ENCODE assay signal across 8 cellular contexts in genomic region chr14:35404496-35405303, GRCh38. TPM values are rescaled to one million over a fixed set of nuclear protein-coding genes. Genes with fewer than 3 reads are reported as not detected.
DNase-seq lines count a peak whose midpoint lies in the region; TF ChIP-seq lines count a peak whose summit lies in the region.

NFKBIA (minus strand) TSS chr14:35404749; CDS start chr14:35404644, 105 bp downstream.

- H3K27ac ChIP-seq in SJCRH30 (peak within 1 kb of the TSS; percentile 81; the same call in 1 of the 2 replicates), neutrophil (peak within 1 kb of the TSS; percentile 100)

- peak; percentile 76 for DNase-seq in GM04504 (ENCODE audit: low read depth)
- peak; percentile 90 for DNase-seq in HCEC 1CT
- DNase-seq in MG63 = peak; percentile 84
- DNase-seq in SJCRH30 = peak; percentile 84 to 88
- DNase-seq in activated gamma-delta T cell treated with anti-CD3 and anti-CD28 coated beads, Interleukin-2, amount 50 U/mL, for 16 hours (ENCODE audit: low read depth) = peak; percentile 94
- peak; percentile 75 for DNase-seq in foreskin melanocyte
- DNase-seq in superior temporal gyrus (ENCODE audit: extremely low spot score) = peak; percentile 92

- peak within 1 kb of the TSS; percentile 76 for H3K4me3 ChIP-seq in MG63
- H3K4me3 ChIP-seq in SJCRH30 = peak within 1 kb of the TSS; percentile 93
- peak within 1 kb of the TSS; percentile 96 to 100 for H3K4me3 ChIP-seq in neutrophil (ENCODE audit: low read depth in 1 of 2, low read length in 1 of 2)

- 0 out of 2 replicates have a peak, but pooled peaks cover 4% of the 10 kb centered on the region for H3K4me1 ChIP-seq in SJCRH30
- peaks cover 59 to 65% of the 10 kb centered on the region in 2 experiments for H3K4me1 ChIP-seq in neutrophil (ENCODE audit: control insufficient read depth in 1 of 2, insufficient read depth in 1 of 2, low read depth in 1 of 2, low read length in 1 of 2)

- H3K36me3 ChIP-seq in MG63 (peaks cover 33% of the 10 kb centered on the region), SJCRH30 (peaks cover 37% of the 10 kb centered on the region), neutrophil (peaks cover 41% of the 10 kb centered on the region)

- H3K9me3 ChIP-seq in MG63 (no peaks in the 10 kb centered on the region), SJCRH30 (replicated peaks) (no peaks in the 10 kb centered on the region), neutrophil (no peaks in the 10 kb centered on the region)

- H3K27me3 ChIP-seq in MG63 = no peaks in the 10 kb centered on the region
- no peaks in the 10 kb centered on the region for H3K27me3 ChIP-seq in SJCRH30
- no peaks in the 10 kb centered on the region for H3K27me3 ChIP-seq in neutrophil

- TF ChIP-seq CTCF in neutrophil (IDR thresholded peaks at IDR 0.05) = peak; percentile 75

RNA-seq across cellular contexts. Expression of gene NFKBIA, which starts in this region (rescaled TPM):
- total RNA-seq in MG63 (2014; rRNA removed; shearing (Covaris generic); ENCODE audit: low replicate concordance) = 37.1 and 76.7 TPM in 2 replicates
- total RNA-seq in SJCRH30 (2014; rRNA removed; shearing (Covaris generic)) = 24.5 and 25.7 TPM in 2 replicates

Comparison
In these comparisons a context has a peak if more than half of its experiments do, and no peak if none do; other contexts are left out.
1. Peak in every context shown above with its lines: DNase-seq, H3K4me3 ChIP-seq and H3K27ac ChIP-seq.